Comparison of ENCODE assay signal across 9 cellular contexts in genomic region chr5:176596689-176597416, GRCh38. TPM values are rescaled to one million over a fixed set of nuclear protein-coding genes. Genes with fewer than 3 reads are reported as not detected.
A peak's percentile ranks its signal among the peaks of the same experiment; 100 is the strongest.
DNase-seq lines count a peak whose midpoint lies in the region; ATAC-seq and TF ChIP-seq lines count a peak whose summit lies in the region.
"Had no signal": no experiment of that assay in that cellular context is flagged by ENCODE, and none has a peak within 500 bp of the region (broad histone marks: within the 10 kb centered on the region; RNA-seq: fewer than 3 reads in every experiment).

No MANE protein-coding gene starts in this region.

- BruUV-seq in PC-3 (replicated peaks; lab: Mats Ljungman, UMichigan), result no TSS peak

- H3K9ac ChIP-seq in PC-3 (ENCODE audit: low read length), result no peak overlapping the region

- H3F3A ChIP-seq in PC-3 (ENCODE audit: low read length, unreplicated experiment), result no peaks in the 10 kb centered on the region

- no peak overlapping the region for H3K27ac ChIP-seq in body of pancreas
- no peak overlapping the region for H3K27ac ChIP-seq in lower lobe of right lung
- no peak overlapping the region for H3K27ac ChIP-seq in PC-3 (ENCODE audit: low read length)

- WGBS in body of pancreas, 2 donors, result 0 to 5% methylated on average over 8 to 87 of the region's 98 CpGs

- no peaks in the 10 kb centered on the region for H4K20me1 ChIP-seq in PC-3 (ENCODE audit: low read length)

- H3K27me3 ChIP-seq in body of pancreas, result no peaks in the 10 kb centered on the region
- H3K27me3 ChIP-seq in lower lobe of right lung (ENCODE audit: low read depth), result peaks cover 18% of the 10 kb centered on the region
- no peaks in the 10 kb centered on the region for H3K27me3 ChIP-seq in PC-3 (ENCODE audit: low read length)

- H2AFZ ChIP-seq in PC-3 (ENCODE audit: low read length), result no peak overlapping the region

- TF ChIP-seq CTCF in body of pancreas (IDR thresholded peaks at IDR 0.05) (peak in 4 of 7 experiments; percentile 8 to 50 (median 22)), lower lobe of right lung (IDR thresholded peaks at IDR 0.05) (no peak), PC-3 (conservative IDR thresholded peaks at IDR 0.05; ENCODE audit: low read depth, low read length) (no peak)

- peaks cover 11% of the 10 kb centered on the region for H3K4me1 ChIP-seq in body of pancreas
- peaks cover 3% of the 10 kb centered on the region for H3K4me1 ChIP-seq in lower lobe of right lung
- H3K4me1 ChIP-seq in PC-3 (ENCODE audit: insufficient read depth, low read length), result no peaks in the 10 kb centered on the region

- H3K9me3 ChIP-seq in body of pancreas (no peaks in the 10 kb centered on the region), lower lobe of right lung (no peaks in the 10 kb centered on the region), PC-3 (ENCODE audit: low read length) (no peaks in the 10 kb centered on the region)

- H3K79me2 ChIP-seq in PC-3 (ENCODE audit: low read length), result no peaks in the 10 kb centered on the region

- H3K9me2 ChIP-seq in PC-3 (replicated peaks; ENCODE audit: low read length), result no peaks in the 10 kb centered on the region

- CTCF ChIA-PET in PC-3 (lab: Charles Lee), result interaction anchor here (0.6 kb wide), 1 partner anchor 59 kb away, joined by 3 read pairs; no protein-coding TSS in a partner anchor

- DNase-seq in T-helper 22 cell (ENCODE audit: low read depth), result peak; percentile 45
- DNase-seq in body of pancreas, result peak; percentile 29 to 62 (median 36)
- no peak for DNase-seq in lower lobe of right lung
- DNase-seq in stimulated activated CD8-positive, alpha-beta memory T cell treated with anti-CD3 and anti-CD28 coated beads, Interleukin-7, amount 100 ng/mL, for 48 hours (ENCODE audit: extremely low read depth in 1 of 2, low read depth in 1 of 2), result peak; percentile 41 to 50
- no peak for DNase-seq in NCI-H187 treated with DMSO at 0.1 percent for 48 hours (lab: John Stamatoyannopoulos, UW)
- no peak for DNase-seq in HCEC 1CT
- DNase-seq in PC-3, result no peak

- H3K4me3 ChIP-seq in body of pancreas (no peak overlapping the region), lower lobe of right lung (peak overlapping the region; percentile 33), PC-3 (ENCODE audit: low read length) (no peak overlapping the region)

- ATAC-seq in GM21367 (IDR thresholded peaks at IDR 0.05; ENCODE audit: unreplicated experiment) (peak; percentile 65), body of pancreas (peak; percentile 62), lower lobe of right lung (peak; percentile 66 to 77), PC-3 (no peak)

- TF ChIP-seq POLR2A in body of pancreas (IDR thresholded peaks at IDR 0.05), result no peak

- no peaks in the 10 kb centered on the region for H3K36me3 ChIP-seq in body of pancreas (replicated peaks in 1 of 2; ENCODE audit: insufficient read depth in 1 of 2, low read depth in 2 of 2)
- no peaks in the 10 kb centered on the region for H3K36me3 ChIP-seq in lower lobe of right lung
- H3K36me3 ChIP-seq in PC-3 (ENCODE audit: low read depth, low read length), result no peaks in the 10 kb centered on the region

- POLR2A ChIA-PET in PC-3 (lab: Charles Lee; ENCODE audit: unreplicated experiment), result no interaction called here

- intact Hi-C loops in body of pancreas (cut with DNase I), result no loop called here
- intact Hi-C loops in lower lobe of right lung (cut with DNase I), result no loop called here
- intact Hi-C loops in PC-3 (cut with micrococcal nuclease), result no loop called here

- H3K4me2 ChIP-seq in PC-3 (ENCODE audit: low read length), result no peak overlapping the region

RNA-seq across cellular contexts. Expression of gene GPRIN1, which starts 13.1 kb away (rescaled TPM):
- 1 to 10 TPM in 1 of 2 donors, under 1 TPM in 1; 0.26 to 1.3 TPM for total RNA-seq in body of pancreas
- 1.4 TPM for total RNA-seq in lower lobe of right lung
- 18.7 and 19.9 TPM in 2 replicates for total RNA-seq in PC-3 (2014; rRNA removed)

RNA-seq across cellular contexts. Expression of gene SNCB, which starts 33.5 kb away (rescaled TPM):
- total RNA-seq in body of pancreas, result not detected
- not detected for total RNA-seq in lower lobe of right lung
- total RNA-seq in PC-3 (2014; rRNA removed), result 2.1 and 8.6 TPM in 2 replicates
- total RNA-seq: subcutaneous adipose tissue had no signal

RNA-seq across cellular contexts. Expression of gene EIF4E1B, which starts 33.6 kb away (rescaled TPM):
- total RNA-seq in body of pancreas (10 to 100 TPM in 1 of 2 donors, under 1 TPM in 1; 0.26 to 11.5 TPM), lower lobe of right lung (not detected), PC-3 (2014; rRNA removed) (not detected in 2 replicates)
- total RNA-seq: subcutaneous adipose tissue had no signal

RNA-seq across cellular contexts. Expression of gene CDHR2, which starts 47.7 kb away (rescaled TPM):
- 1 to 10 TPM in 1 of 2 donors, not detected in 1; 1.3 TPM for total RNA-seq in body of pancreas
- 0.62 TPM for total RNA-seq in lower lobe of right lung
- 0.07 TPM in 1 of 2 replicates, not detected in the other for total RNA-seq in PC-3 (2014; rRNA removed)

RNA-seq across cellular contexts. Expression of gene TSPAN17, which starts 50.4 kb away (rescaled TPM):
- total RNA-seq in body of pancreas, result 10 to 100 TPM; 24.1 to 37.6 TPM
- 32.3 TPM for total RNA-seq in lower lobe of right lung
- total RNA-seq in PC-3 (2014; rRNA removed), result 47.3 and 56.3 TPM in 2 replicates

Comparison
In these comparisons a context has a peak if more than half of its experiments do, and no peak if none do; other contexts are left out.
1. DNase-seq: peak in T-helper 22 cell (single experiment), body of pancreas (4 of 4) and stimulated activated CD8-positive, alpha-beta memory T cell treated with anti-CD3 and anti-CD28 coated beads, Interleukin-7, amount 100 ng/mL, for 48 hours (2 of 2); none in lower lobe of right lung (single experiment), NCI-H187 treated with DMSO at 0.1 percent for 48 hours (single experiment), HCEC 1CT (single experiment) and PC-3 (single experiment).
2. CTCF ChIP-seq: peak in body of pancreas (4 of 7); none in lower lobe of right lung (single experiment) and PC-3 (single experiment).